ENCODE assay signal across 8 cellular contexts in genomic region chr15:62067448-62068044, GRCh38. TPM values are rescaled to one million over a fixed set of nuclear protein-coding genes. Genes with fewer than 3 reads are reported as not detected.
DNase-seq lines count a peak whose midpoint lies in the region; ATAC-seq, FAIRE-seq and TF ChIP-seq lines count a peak whose summit lies in the region.

No MANE protein-coding gene starts in this region.

- peak; percentile 36; the same call in 2 of the 3 replicates for TF ChIP-seq CTCF in A549 (IDR thresholded peaks at IDR 0.05)
- no peak for TF ChIP-seq CTCF in SU-DHL-6 (IDR thresholded peaks at IDR 0.05; ENCODE audit: insufficient read depth, low read length, poor library complexity, severe bottlenecking)
- TF ChIP-seq CTCF in right lobe of liver (IDR thresholded peaks at IDR 0.05) = no peak

- H3K27ac ChIP-seq in A549 (peak overlapping the region; percentile 70 to 80; a peak in 5 of 6 replicates), SU-DHL-6 (ENCODE audit: low read depth, low read length) (no peak overlapping the region), right lobe of liver (peak overlapping the region in 1 of 3 donors; percentile 8)

- 65% methylated on average over 14 of the region's 62 CpGs for WGBS in A549 (ENCODE audit: missing lambda C conversion rate)
- WGBS in right lobe of liver (ENCODE audit: insufficient coverage, low coverage, low lambda C conversion rate, missing lambda C conversion rate) = 7% methylated on average over 6 of the region's 62 CpGs

- no peak overlapping the region for H3K27ac Mint-ChIP-seq in central memory CD8-positive, alpha-beta T cell (ENCODE audit: low read depth)
- peak overlapping the region; percentile 78 for H3K27ac Mint-ChIP-seq in stimulated activated effector memory CD8-positive, alpha-beta T cell treated with anti-CD3 and anti-CD28 coated beads, Interleukin-12 subunit alpha, Interleukin-12 subunit beta, amount 100 ng/mL, for 72 hours

- no peaks in the 10 kb centered on the region for H3K9me3 ChIP-seq in A549
- H3K9me3 ChIP-seq in SU-DHL-6 (ENCODE audit: insufficient read depth, low read length) = no peaks in the 10 kb centered on the region
- no peaks in the 10 kb centered on the region for H3K9me3 ChIP-seq in right lobe of liver

- H3K9ac ChIP-seq in SU-DHL-6 (ENCODE audit: low read length) = no peak overlapping the region

- H3K36me3 ChIP-seq in SU-DHL-6 (ENCODE audit: low read length) = no peaks in the 10 kb centered on the region
- no peaks in the 10 kb centered on the region for H3K36me3 ChIP-seq in right lobe of liver

- DNase-seq in A549 (ENCODE audit: low read depth in 1 of 2, low spot score in 1 of 2) (peak in 1 of 2 experiments; percentile 49), right lobe of liver (peak; percentile 38 to 57 (median 53)), DMS114 treated with DMSO at 0.1 percent for 48 hours (lab: John Stamatoyannopoulos, UW; ENCODE audit: unreplicated experiment) (no peak), occipital lobe (lab: John Stamatoyannopoulos, UW) (no peak)
- DNase-seq in central memory CD8-positive, alpha-beta T cell (ENCODE audit: low spot score in 2 of 2) = no peak
- DNase-seq in stimulated activated effector memory CD8-positive, alpha-beta T cell treated with anti-CD3 and anti-CD28 coated beads, Interleukin-12 subunit alpha, Interleukin-12 subunit beta, amount 100 ng/mL, for 72 hours (ENCODE audit: low spot score in 2 of 2) = peak; percentile 17 to 57

- H3K79me2 ChIP-seq in SU-DHL-6 (ENCODE audit: insufficient read depth, low read length) = no peaks in the 10 kb centered on the region

- H3K4me2 ChIP-seq in A549 (peak overlapping the region; percentile 71), SU-DHL-6 (ENCODE audit: low read depth, low read length, poor library complexity, severe bottlenecking) (peak overlapping the region; percentile 23)

- intact Hi-C loops in right lobe of liver (cut with DNase I) = no loop called here

- TF ChIP-seq POLR2A in A549 (IDR thresholded peaks at IDR 0.05; ENCODE audit: low read length) = no peak
- no peak for TF ChIP-seq POLR2A in right lobe of liver (IDR thresholded peaks at IDR 0.05)

- no peaks in the 10 kb centered on the region for H3F3A ChIP-seq in SU-DHL-6 (ENCODE audit: insufficient read depth)

- no peaks in the 10 kb centered on the region for H3K9me3 Mint-ChIP-seq in central memory CD8-positive, alpha-beta T cell
- H3K9me3 Mint-ChIP-seq in stimulated activated effector memory CD8-positive, alpha-beta T cell treated with anti-CD3 and anti-CD28 coated beads, Interleukin-12 subunit alpha, Interleukin-12 subunit beta, amount 100 ng/mL, for 72 hours = no peaks in the 10 kb centered on the region

- H3K4me1 Mint-ChIP-seq in central memory CD8-positive, alpha-beta T cell = peaks cover 15% of the 10 kb centered on the region
- H3K4me1 Mint-ChIP-seq in stimulated activated effector memory CD8-positive, alpha-beta T cell treated with anti-CD3 and anti-CD28 coated beads, Interleukin-12 subunit alpha, Interleukin-12 subunit beta, amount 100 ng/mL, for 72 hours = peaks cover 18% of the 10 kb centered on the region

- H3K9me2 ChIP-seq in SU-DHL-6 (replicated peaks; ENCODE audit: insufficient read depth, low read length) = no peaks in the 10 kb centered on the region

- H3K4me1 ChIP-seq in A549 = peaks cover 26% of the 10 kb centered on the region
- H3K4me1 ChIP-seq in right lobe of liver = peaks cover 0 to 13% (median 2%) of the 10 kb centered on the region in 4 donors

- H3K27me3 ChIP-seq in SU-DHL-6 (ENCODE audit: low read length) (no peaks in the 10 kb centered on the region), right lobe of liver (no peaks in the 10 kb centered on the region)

- no peaks in the 10 kb centered on the region for H4K20me1 ChIP-seq in SU-DHL-6 (ENCODE audit: low read depth, low read length)

- H3K4me3 ChIP-seq in A549 = peak overlapping the region; percentile 58
- H3K4me3 ChIP-seq in SU-DHL-6 (ENCODE audit: insufficient read depth, low read length, poor library complexity, severe bottlenecking) = no peak overlapping the region
- H3K4me3 ChIP-seq in right lobe of liver = peak overlapping the region; percentile 21 to 53 (median 35)

- H2AFZ ChIP-seq in SU-DHL-6 (ENCODE audit: low read depth, low read length, severe bottlenecking) = no peak overlapping the region

- CTCF ChIA-PET in A549 (lab: Yijun Ruan, JAX) = interaction anchor here (0.7 to 9.7 kb wide), 17 partner anchors 5 to 239 kb away, joined by 3 to 86 read pairs (median 3); partner anchors contain the start of gene C2CD4B

- peak overlapping the region; percentile 82 for H3K4me3 Mint-ChIP-seq in central memory CD8-positive, alpha-beta T cell
- H3K4me3 Mint-ChIP-seq in stimulated activated effector memory CD8-positive, alpha-beta T cell treated with anti-CD3 and anti-CD28 coated beads, Interleukin-12 subunit alpha, Interleukin-12 subunit beta, amount 100 ng/mL, for 72 hours = peak overlapping the region; percentile 88

- H3K36me3 Mint-ChIP-seq in central memory CD8-positive, alpha-beta T cell (ENCODE audit: insufficient read depth) = no peaks in the 10 kb centered on the region
- H3K36me3 Mint-ChIP-seq in stimulated activated effector memory CD8-positive, alpha-beta T cell treated with anti-CD3 and anti-CD28 coated beads, Interleukin-12 subunit alpha, Interleukin-12 subunit beta, amount 100 ng/mL, for 72 hours = peaks cover 18% of the 10 kb centered on the region

- TF ChIP-seq RAD21 in A549 (conservative IDR thresholded peaks at IDR 0.05 in 1 of 2, IDR thresholded peaks at IDR 0.05 in 1 of 2) = no peak

- TF ChIP-seq EP300 in A549 (IDR thresholded peaks at IDR 0.05) = no peak

- peaks cover 26% of the 10 kb centered on the region for H3K27me3 Mint-ChIP-seq in central memory CD8-positive, alpha-beta T cell

- ATAC-seq in A549 (peak; percentile 72 to 75), GM19455 (IDR thresholded peaks at IDR 0.05; ENCODE audit: unreplicated experiment) (peak; percentile 40), right lobe of liver (peak; percentile 22 to 36 (median 29))
- peak; percentile 62 for ATAC-seq in central memory CD8-positive, alpha-beta T cell (replicated peaks; ENCODE audit: extremely low read depth, poor library complexity, severe bottlenecking)
- peak; percentile 76 for ATAC-seq in stimulated activated effector memory CD8-positive, alpha-beta T cell treated with anti-CD3 and anti-CD28 coated beads, Interleukin-12 subunit alpha, Interleukin-12 subunit beta, amount 100 ng/mL, for 72 hours

- POLR2A ChIA-PET in A549 (lab: Yijun Ruan, JAX) = no interaction called here

- no peak for FAIRE-seq in A549 (lab: Jason Lieb, UNC)

TF ChIP-seq in A549, 52 proteins besides CTCF, POLR2A, EP300 and RAD21:
- TF ChIP-seq MAX (IDR thresholded peaks at IDR 0.05) (peak; percentile 50), USF2 (IDR thresholded peaks at IDR 0.05) (no peak), SMC3 (IDR thresholded peaks at IDR 0.05) (peak; percentile 17; the same call in 1 of the 3 replicates), FOSB (CRISPR knock-in tag; IDR thresholded peaks at IDR 0.05) (no peak)

RNA-seq across cellular contexts. Expression of gene C2CD4A, which starts 0.8 kb away (rescaled TPM):
- polyA plus RNA-seq in A549 (2011; rRNA removed) (0.04 TPM in 1 of 2 replicates, not detected in the other), A549 (2017; fragmentation: RNase III; extraction: RNeasy Plus Mini Kit Qiagen cat#74134 plus additional on column Dnase treatment) (0.10 to 0.32 TPM (median 0.21 TPM) in 3 replicates)
- polyA plus RNA-seq in A549 (2012; cell fraction: cytosol; rRNA removed) = 0.03 TPM in 2 replicates
- 0.05 and 0.09 TPM in 2 replicates for polyA plus RNA-seq in A549 (2012; cell fraction: nucleus; rRNA removed)
- polyA minus RNA-seq in A549 (2011; rRNA and poly(A)+ RNA removed) = not detected in 2 replicates
- total RNA-seq in right lobe of liver (1 to 10 TPM in 3 of 6 experiments, under 1 TPM in 1, not detected in 2; 0.53 to 6.3 (median 3.7) TPM), occipital lobe (0.16 TPM)

RNA-seq across cellular contexts. Expression of gene VPS13C, which starts 7.3 kb away (rescaled TPM):
- polyA plus RNA-seq in A549 (2011; rRNA removed) (26.5 and 29.5 TPM in 2 replicates), A549 (2017; fragmentation: RNase III; extraction: RNeasy Plus Mini Kit Qiagen cat#74134 plus additional on column Dnase treatment) (12.2 to 13.2 TPM (median 13.0 TPM) in 3 replicates)
- polyA plus RNA-seq in A549 (2012; cell fraction: cytosol; rRNA removed) = 2.4 and 2.6 TPM in 2 replicates
- 4.2 and 8.5 TPM in 2 replicates for polyA plus RNA-seq in A549 (2012; cell fraction: nucleus; rRNA removed)
- 57.2 and 69.6 TPM in 2 replicates for polyA minus RNA-seq in A549 (2011; rRNA and poly(A)+ RNA removed)
- total RNA-seq in right lobe of liver (10 to 100 TPM; 17.5 to 34.6 (median 27.3) TPM), occipital lobe (142 TPM)

Comparison
In these comparisons a context has a peak if more than half of its experiments do, and no peak if none do; other contexts are left out.
1. DNase-seq: peak in right lobe of liver (3 of 3) and stimulated activated effector memory CD8-positive, alpha-beta T cell treated with anti-CD3 and anti-CD28 coated beads, Interleukin-12 subunit alpha, Interleukin-12 subunit beta, amount 100 ng/mL, for 72 hours (2 of 2); none in central memory CD8-positive, alpha-beta T cell (0 of 2), DMS114 treated with DMSO at 0.1 percent for 48 hours (single experiment) and occipital lobe (single experiment).
2. Peak in every context shown above with its lines, with median percentiles within 50 percentile points of each other: ATAC-seq.